8 cellular contexts compared by ENCODE assay signal in genomic region chr12:99984271-99985128, GRCh38. TPM values are rescaled to one million over a fixed set of nuclear protein-coding genes. Genes with fewer than 3 reads are reported as not detected.
DNase-seq lines count a peak whose midpoint lies in the region; ATAC-seq and TF ChIP-seq lines count a peak whose summit lies in the region.

ANKS1B (minus strand) TSS chr12:99984936; CDS start chr12:99984237, 699 bp downstream.

- H2BK12ac ChIP-seq in trophoblast cell (ENCODE audit: low read length), result no peak within 1 kb of the TSS

- no peak within 1 kb of the TSS for H4K91ac ChIP-seq in trophoblast cell (ENCODE audit: low read depth, low read length)

- peak within 1 kb of the TSS; percentile 62 for H3K4me3 ChIP-seq in AG04449 (ENCODE audit: low read depth, low read length)
- H3K4me3 ChIP-seq in adrenal gland, result peak within 1 kb of the TSS; percentile 15 to 78 (median 68)
- H3K4me3 ChIP-seq in left ventricle myocardium inferior, result peak within 1 kb of the TSS; percentile 68
- H3K4me3 ChIP-seq in trophoblast cell (ENCODE audit: low read depth, low read length), result peak within 1 kb of the TSS; percentile 76

- POLR2A ChIA-PET in AG04449 (lab: Yijun Ruan, JAX), result no interaction called here

- H4K12ac ChIP-seq in trophoblast cell (ENCODE audit: low read depth, low read length), result no peak within 1 kb of the TSS

- peak within 1 kb of the TSS; percentile 93 for H2AFZ ChIP-seq in trophoblast cell (ENCODE audit: insufficient read depth, low read length, poor library complexity)

- no peaks in the 10 kb centered on the region for H3K27me3 ChIP-seq in adrenal gland
- peaks cover 40% of the 10 kb centered on the region for H3K27me3 ChIP-seq in left ventricle myocardium inferior (ENCODE audit: low read depth)
- H3K27me3 ChIP-seq in trophoblast cell (ENCODE audit: insufficient read depth, low read length), result no peaks in the 10 kb centered on the region

- H3K18ac ChIP-seq in trophoblast cell (ENCODE audit: low read length), result no peak within 1 kb of the TSS

- intact Hi-C loops in adrenal gland (cut with DNase I), result loop anchor here in 1 of 2 donors (10.0 kb wide), 1 partner anchor 150 kb away; no protein-coding TSS in a partner anchor
- intact Hi-C loops in left ventricle myocardium inferior (cut with micrococcal nuclease), result no loop called here

- H3K23ac ChIP-seq in trophoblast cell (ENCODE audit: low read length), result no peak within 1 kb of the TSS

- peak; percentile 72 for ATAC-seq in GM18505 (IDR thresholded peaks at IDR 0.05; ENCODE audit: unreplicated experiment)
- ATAC-seq in HG03103 (IDR thresholded peaks at IDR 0.05; ENCODE audit: low read depth, unreplicated experiment), result peak; percentile 70

- DNase-seq in AG04449 (ENCODE audit: low read depth, low spot score) (no peak), NCI-H460 (ENCODE audit: extremely low read depth, low read depth) (peak; percentile 12), adrenal gland (peak; percentile 61 to 76 (median 71)), left ventricle myocardium inferior (peak; percentile 34), trophoblast cell (peak; percentile 57 to 73)
- DNase-seq in activated effector memory CD4-positive, alpha-beta T cell treated with anti-CD3 and anti-CD28 coated beads, Interleukin-2, amount 50 U/mL, for 16 hours, result no peak

- no peaks in the 10 kb centered on the region for H3K36me3 ChIP-seq in adrenal gland (replicated peaks in 1 of 2)
- H3K36me3 ChIP-seq in left ventricle myocardium inferior, result no peaks in the 10 kb centered on the region
- H3K36me3 ChIP-seq in trophoblast cell (ENCODE audit: control insufficient read depth in 1 of 2, insufficient read depth in 2 of 2, low read length in 2 of 2), result no peaks in the 10 kb centered on the region

- H3K79me2 ChIP-seq in trophoblast cell (ENCODE audit: control insufficient read depth, insufficient read depth, low read length, poor library complexity), result no peaks in the 10 kb centered on the region

- peak within 1 kb of the TSS; percentile 89 for H3K4me2 ChIP-seq in trophoblast cell (ENCODE audit: low read length)

- no peak for TF ChIP-seq CTCF in AG04449 (IDR thresholded peaks at IDR 0.05; ENCODE audit: insufficient read depth, low read length, missing control alignments)
- no peak for TF ChIP-seq CTCF in adrenal gland (IDR thresholded peaks at IDR 0.05)
- TF ChIP-seq CTCF in left ventricle myocardium inferior (IDR thresholded peaks at IDR 0.05; ENCODE audit: borderline replicate concordance), result no peak

- H3K79me1 ChIP-seq in trophoblast cell (ENCODE audit: low read length), result no peaks in the 10 kb centered on the region

- H3K27ac ChIP-seq in adrenal gland (peak within 1 kb of the TSS in 4 of 5 donors; percentile 8 to 78 (median 66)), left ventricle myocardium inferior (replicated peaks) (peak within 1 kb of the TSS; percentile 49), trophoblast cell (ENCODE audit: low read depth, low read length) (no peak within 1 kb of the TSS)

- H2BK5ac ChIP-seq in trophoblast cell (ENCODE audit: low read depth, low read length, poor library complexity), result no peak within 1 kb of the TSS

- 0 to 1% (median 1%) methylated on average over 13 to 97 of the region's 98 CpGs for WGBS in adrenal gland, 4 donors
- WGBS in trophoblast cell (ENCODE audit: extremely low coverage, insufficient coverage, insufficient read length), result no CpG with 5 or more reads among the region's 98 CpGs

- no peak within 1 kb of the TSS for H2BK120ac ChIP-seq in trophoblast cell (ENCODE audit: insufficient read depth, low read length, poor library complexity)

- TF ChIP-seq POLR2A in GM18505 (IDR thresholded peaks at IDR 0.05; ENCODE audit: borderline replicate concordance, extremely low read depth, insufficient read depth, insufficient read length) (no peak), adrenal gland (IDR thresholded peaks at IDR 0.05) (peak in 1 of 2 donors; percentile 27)

- no peak within 1 kb of the TSS for H3K4ac ChIP-seq in trophoblast cell (ENCODE audit: low read depth, low read length)

- no peak within 1 kb of the TSS for H3K9ac ChIP-seq in trophoblast cell (ENCODE audit: low read length)

- H3K14ac ChIP-seq in trophoblast cell (ENCODE audit: low read length), result no peak within 1 kb of the TSS

- H3K4me1 ChIP-seq in adrenal gland (replicated peaks in 1 of 2) (peaks cover 4 to 8% of the 10 kb centered on the region in 2 donors), left ventricle myocardium inferior (peaks cover 15% of the 10 kb centered on the region), trophoblast cell (ENCODE audit: control insufficient read depth in 1 of 2, insufficient read depth in 2 of 2, low read length in 2 of 2) (no peaks in the 10 kb centered on the region)

- H3K9me3 ChIP-seq in adrenal gland (replicated peaks in 1 of 3) (no peaks in the 10 kb centered on the region), left ventricle myocardium inferior (replicated peaks) (no peaks in the 10 kb centered on the region), trophoblast cell (ENCODE audit: insufficient read depth, low read depth, low read length) (peaks cover 2% of the 10 kb centered on the region)

- H4K8ac ChIP-seq in trophoblast cell (ENCODE audit: low read depth, low read length), result peak within 1 kb of the TSS; percentile 29

- H2AK5ac ChIP-seq in trophoblast cell (ENCODE audit: low read length), result no peak within 1 kb of the TSS

- CTCF ChIA-PET in AG04449 (lab: Yijun Ruan, JAX), result no interaction called here

RNA-seq across cellular contexts. Expression of gene ANKS1B, which starts in this region (rescaled TPM):
- 0.10 TPM in 1 of 2 replicates, not detected in the other for total RNA-seq in NCI-H460 (2014; rRNA removed; shearing (Covaris generic))
- polyA plus RNA-seq in NCI-H460 (2014; cell fraction: nucleus; rRNA removed), result not detected in 2 replicates
- 10 to 100 TPM in 5 of 8 donors, 1 to 10 TPM in 3; 5.5 to 28.1 (median 11.1) TPM for total RNA-seq in adrenal gland
- 1 to 10 TPM; 1.3 to 4.4 (median 4.0) TPM for polyA plus RNA-seq in adrenal gland
- total RNA-seq in left ventricle myocardium inferior, result 1.6 TPM
- polyA plus RNA-seq in trophoblast cell (2013), result 0.22 and 0.26 TPM in 2 replicates

Comparison
In these comparisons a context has a peak if more than half of its experiments do, and no peak if none do; other contexts are left out.
1. Peak in DNase-seq in NCI-H460; RNA of the gene not detected or under 1 TPM.
2. DNase-seq: peak in adrenal gland (7 of 7), left ventricle myocardium inferior (single experiment) and trophoblast cell (2 of 2); none in AG04449 (single experiment) and activated effector memory CD4-positive, alpha-beta T cell treated with anti-CD3 and anti-CD28 coated beads, Interleukin-2, amount 50 U/mL, for 16 hours (single experiment).
3. Peak in every context shown above with its lines, with median percentiles within 50 percentile points of each other: H3K4me3 ChIP-seq.